ENCODE assay signal across 24 cellular contexts in genomic region chr12:55697686-55698085, GRCh38. TPM values are rescaled to one million over a fixed set of nuclear protein-coding genes. Genes with fewer than 3 reads are reported as not detected.
A peak's percentile ranks its signal among the peaks of the same experiment; 100 is the strongest.
DNase-seq lines count a peak whose midpoint lies in the region; ATAC-seq and TF ChIP-seq lines count a peak whose summit lies in the region.
"Had no signal": no experiment of that assay in that cellular context is flagged by ENCODE, and none has a peak within 500 bp of the region (broad histone marks: within the 10 kb centered on the region; RNA-seq: fewer than 3 reads in every experiment).

No MANE protein-coding gene starts in this region.

- no peak overlapping the region for H2AFZ ChIP-seq in osteoblast (ENCODE audit: low read length)
- H2AFZ ChIP-seq: GM23248 had no signal

- ATAC-seq in GM19455 (IDR thresholded peaks at IDR 0.05; ENCODE audit: unreplicated experiment) (no peak), GM21529 (IDR thresholded peaks at IDR 0.05; ENCODE audit: unreplicated experiment) (no peak)
- ATAC-seq: K562 had no signal

- H3K27ac ChIP-seq in osteoblast (ENCODE audit: low read depth, low read length) (no peak overlapping the region), subcutaneous abdominal adipose tissue (ENCODE audit: low read depth, low read length) (peak overlapping the region; percentile 41)
- H3K27ac ChIP-seq: 22Rv1; BLaER1 treated with 17β-estradiol and CSF1 and Interleukin-3, amounts not matched to agents 10 nM and 100 nM; GM23248; SJSA1 had no signal

- DNase-seq in activated CD4-positive, CD25-positive, alpha-beta regulatory T cell treated with anti-CD3 and anti-CD28 coated beads, Interleukin-2, amount 50 U/mL, for 72 hours = peak; percentile 27
- no peak for DNase-seq in activated CD4-positive, CD25-positive, alpha-beta regulatory T cell (lab: John Stamatoyannopoulos, UW)
- DNase-seq in 8988T (peak; percentile 8), osteoblast (ENCODE audit: insufficient read length, low spot score, missing footprints) (peak; percentile 66), NCI-H2029 treated with DMSO at 0.1 percent for 48 hours (lab: John Stamatoyannopoulos, UW) (no peak)
- DNase-seq: Caco-2; CD4-positive, alpha-beta memory T cell; DMS 273 treated with DMSO at 0.1 percent for 48 hours; DMS79 treated with DMSO at 0.1 percent for 48 hours; GM23248; MG63; NCI-H1417; NCI-H1694 treated with DMSO at 0.1 percent for 48 hours; NCI-H2107; NCI-H446 treated with DMSO at 0.1 percent for 48 hours; NCI-H526 treated with DMSO at 0.1 percent for 48 hours; OCI-M1 had no signal

- H3K9me3 ChIP-seq in osteoblast (ENCODE audit: low read depth, low read length) (no peaks in the 10 kb centered on the region), subcutaneous abdominal adipose tissue (ENCODE audit: control insufficient read depth in 5 of 5, low read length in 5 of 5) (no peaks in the 10 kb centered on the region)
- H3K9me3 ChIP-seq: BLaER1 treated with 17β-estradiol and CSF1 and Interleukin-3, amounts not matched to agents 10 nM and 100 nM; Caco-2; MG63; SJSA1 had no signal

- H3K4me3 ChIP-seq in osteoblast (ENCODE audit: insufficient read depth, low read length) (no peak overlapping the region), subcutaneous abdominal adipose tissue (ENCODE audit: low read depth in 1 of 5, low read length in 5 of 5) (no peak overlapping the region)
- H3K4me3 ChIP-seq: BLaER1 treated with 17β-estradiol and CSF1 and Interleukin-3, amounts not matched to agents 10 nM and 100 nM; GM23248; K562; MG63; SJSA1 had no signal

- no peak overlapping the region for H3K4me2 ChIP-seq in osteoblast (ENCODE audit: insufficient read depth, low read length)
- H3K4me2 ChIP-seq: BLaER1 treated with 17β-estradiol and CSF1 and Interleukin-3, amounts not matched to agents 10 nM and 100 nM had no signal

- H3K79me2 ChIP-seq in osteoblast (ENCODE audit: insufficient read depth, low read length) = peaks cover 33% of the 10 kb centered on the region

- H3K36me3 ChIP-seq in osteoblast (ENCODE audit: insufficient read depth, low read length) (peaks cover 76% of the 10 kb centered on the region), subcutaneous abdominal adipose tissue (ENCODE audit: control insufficient read depth in 5 of 5, insufficient read depth in 5 of 5, low read length in 5 of 5) (peaks cover 0 to 95% (median 84%) of the 10 kb centered on the region in 5 donors)
- H3K36me3 ChIP-seq: BLaER1 treated with 17β-estradiol and CSF1 and Interleukin-3, amounts not matched to agents 10 nM and 100 nM; MG63; SJSA1 had no signal

- no peak overlapping the region for H3K9ac ChIP-seq in subcutaneous abdominal adipose tissue (ENCODE audit: low read length in 5 of 5)
- H3K9ac ChIP-seq: BLaER1 treated with 17β-estradiol and CSF1 and Interleukin-3, amounts not matched to agents 10 nM and 100 nM; GM23248 had no signal

- H4K20me1 ChIP-seq in osteoblast (ENCODE audit: insufficient read depth, low read length) = peaks cover 23% of the 10 kb centered on the region
- H4K20me1 ChIP-seq: BLaER1 treated with 17β-estradiol and CSF1 and Interleukin-3, amounts not matched to agents 10 nM and 100 nM had no signal

- H3K27me3 ChIP-seq in osteoblast (ENCODE audit: insufficient read depth, low read length) (no peaks in the 10 kb centered on the region), subcutaneous abdominal adipose tissue (ENCODE audit: control insufficient read depth in 5 of 5, insufficient read depth in 4 of 5, low read length in 5 of 5) (no peaks in the 10 kb centered on the region)
- H3K27me3 ChIP-seq: BLaER1 treated with 17β-estradiol and CSF1 and Interleukin-3, amounts not matched to agents 10 nM and 100 nM; MG63 had no signal

- TF ChIP-seq CTCF in osteoblast (IDR thresholded peaks at IDR 0.05; ENCODE audit: extremely low read depth, low read depth, low read length) = no peak

- peaks cover 4% of the 10 kb centered on the region for H3K4me1 ChIP-seq in osteoblast (ENCODE audit: insufficient read depth, low read length)
- H3K4me1 ChIP-seq in subcutaneous abdominal adipose tissue (ENCODE audit: control insufficient read depth in 5 of 5, insufficient read depth in 5 of 5, low read length in 5 of 5) = peaks cover 5 to 30% (median 19%) of the 10 kb centered on the region in 5 donors
- H3K4me1 ChIP-seq: Caco-2, SJSA1 had no signal

RNA-seq across cellular contexts. Expression of gene ITGA7, which starts 10.0 kb away (rescaled TPM):
- total RNA-seq in osteoblast = 22.4 and 24.8 TPM in 2 replicates

RNA-seq across cellular contexts. Expression of gene BLOC1S1, which starts 18.2 kb away (rescaled TPM):
- total RNA-seq in osteoblast = 46.0 and 59.4 TPM in 2 replicates

RNA-seq across cellular contexts. Expression of gene RDH5, which starts 22.5 kb away (rescaled TPM):
- total RNA-seq in osteoblast = 27.7 and 32.2 TPM in 2 replicates

RNA-seq across cellular contexts. Expression of gene CD63, which starts 31.1 kb away (rescaled TPM):
- total RNA-seq in osteoblast = 3,072 and 3,128 TPM in 2 replicates

RNA-seq across cellular contexts. Expression of gene GDF11, which starts 45.2 kb away (rescaled TPM):
- total RNA-seq in osteoblast = 4.1 and 4.3 TPM in 2 replicates

Comparison
In these comparisons a context has a peak if more than half of its experiments do, and no peak if none do; other contexts are left out.
1. DNase-seq: peak in activated CD4-positive, CD25-positive, alpha-beta regulatory T cell treated with anti-CD3 and anti-CD28 coated beads, Interleukin-2, amount 50 U/mL, for 72 hours (single experiment), 8988T (single experiment) and osteoblast (single experiment); none in activated CD4-positive, CD25-positive, alpha-beta regulatory T cell (0 of 4) and NCI-H2029 treated with DMSO at 0.1 percent for 48 hours (single experiment).